17 cellular contexts compared by ENCODE assay signal in genomic region chr12:110721570-110721969, GRCh38.
"Had no signal": no experiment of that assay in that cellular context is flagged by ENCODE, and none has a peak within 500 bp of the region (broad histone marks: within the 10 kb centered on the region; RNA-seq: fewer than 3 reads in every experiment).

No MANE protein-coding gene starts in this region.

- H3K27me3 Mint-ChIP-seq: activated B cell treated with CpG ODN at 0.5 μM for 24 hours, type B pancreatic cell had no signal

- ATAC-seq: stimulated activated effector memory CD8-positive, alpha-beta T cell treated with anti-CD3 and anti-CD28 coated beads, Interleukin-12 subunit alpha, Interleukin-12 subunit beta, amount 100 ng/mL, for 72 hours had no signal

- DNase-seq: activated B cell treated with CpG ODN at 0.5 μM for 24 hours; activated CD4-positive, alpha-beta T cell treated with anti-CD3 and anti-CD28 coated beads, Interleukin-2, amount 50 U/mL, for 1 hour; activated effector memory CD4-positive, alpha-beta T cell treated with anti-CD3 and anti-CD28 coated beads, Interleukin-2, amount 50 U/mL, for 16 hours; activated naive CD4-positive, alpha-beta T cell treated with anti-CD3 and anti-CD28 coated beads, Interleukin-2, amount 50 U/mL, for 16 hours; activated T-cell treated with anti-CD3 and anti-CD28 coated beads, Interleukin-2, amount 50 U/mL, for 48 hours; midbrain; nucleus accumbens; sigmoid colon; stimulated activated CD4-positive, alpha-beta T cell treated with anti-CD3 and anti-CD28 coated beads, Interleukin-4, amount 100 ng/mL, for 24 hours; T-helper 9 cell; testis had no signal

- H3K27me3 ChIP-seq: ascending aorta, breast epithelium, sigmoid colon, testis had no signal

- H3K27ac ChIP-seq: ascending aorta, breast epithelium, coronary artery, sigmoid colon, testis had no signal

- H3K9me3 Mint-ChIP-seq: activated B cell treated with CpG ODN at 0.5 μM for 24 hours; nephron; stimulated activated effector memory CD8-positive, alpha-beta T cell treated with anti-CD3 and anti-CD28 coated beads, Interleukin-12 subunit alpha, Interleukin-12 subunit beta, amount 100 ng/mL, for 72 hours; type B pancreatic cell had no signal

- H3K4me1 ChIP-seq: ascending aorta, breast epithelium, sigmoid colon, testis had no signal

- H3K4me3 ChIP-seq: ascending aorta, breast epithelium, coronary artery, sigmoid colon, testis had no signal

- H3K4me1 Mint-ChIP-seq: nephron had no signal

- H3K4me3 Mint-ChIP-seq: activated B cell treated with CpG ODN at 0.5 μM for 24 hours; nephron; stimulated activated effector memory CD8-positive, alpha-beta T cell treated with anti-CD3 and anti-CD28 coated beads, Interleukin-12 subunit alpha, Interleukin-12 subunit beta, amount 100 ng/mL, for 72 hours; type B pancreatic cell had no signal

- H3K9me3 ChIP-seq: ascending aorta, breast epithelium, sigmoid colon, testis had no signal

- H3K27ac Mint-ChIP-seq: activated B cell treated with CpG ODN at 0.5 μM for 24 hours; nephron; stimulated activated effector memory CD8-positive, alpha-beta T cell treated with anti-CD3 and anti-CD28 coated beads, Interleukin-12 subunit alpha, Interleukin-12 subunit beta, amount 100 ng/mL, for 72 hours; type B pancreatic cell had no signal
